9 cellular contexts compared by ENCODE assay signal in genomic region chr5:132103380-132103951, GRCh38. TPM values are rescaled to one million over a fixed set of nuclear protein-coding genes. Genes with fewer than 3 reads are reported as not detected.
DNase-seq lines count a peak whose midpoint lies in the region; TF ChIP-seq lines count a peak whose summit lies in the region.
"Had no signal": no experiment of that assay in that cellular context is flagged by ENCODE, and none has a peak within 500 bp of the region (broad histone marks: within the 10 kb centered on the region; RNA-seq: fewer than 3 reads in every experiment).

No MANE protein-coding gene starts in this region.

- peaks cover 20% of the 10 kb centered on the region for H3K36me3 Mint-ChIP-seq in activated CD4-positive, alpha-beta memory T cell treated with anti-CD3 and anti-CD28 coated beads, Interleukin-2, amount 10 ng/mL, durations not matched to agents 7 days and 5 days (ENCODE audit: low read depth)
- H3K36me3 Mint-ChIP-seq in type B pancreatic cell = no peaks in the 10 kb centered on the region
- no peaks in the 10 kb centered on the region for H3K36me3 Mint-ChIP-seq in nephron progenitor cell (ENCODE audit: low read depth)

- H3K4me3 ChIP-seq in Loucy (ENCODE audit: low read length, poor library complexity, severe bottlenecking) (peak overlapping the region; percentile 59), neutrophil (ENCODE audit: low read depth in 1 of 2, low read length in 1 of 2) (no peak overlapping the region)
- H3K4me3 ChIP-seq: dorsolateral prefrontal cortex had no signal

- H3F3A ChIP-seq in Loucy (ENCODE audit: low read depth) = no peaks in the 10 kb centered on the region

- no peaks in the 10 kb centered on the region for H3K9me2 ChIP-seq in Loucy (replicated peaks; ENCODE audit: low read depth, low read length)

- H3K27me3 ChIP-seq in Loucy (ENCODE audit: insufficient read depth, low read length, poor library complexity, severe bottlenecking) = no peaks in the 10 kb centered on the region
- H3K27me3 ChIP-seq in neutrophil = no peaks in the 10 kb centered on the region
- H3K27me3 ChIP-seq: dorsolateral prefrontal cortex had no signal

- TF ChIP-seq CTCF in GM10266 (IDR thresholded peaks at IDR 0.05; ENCODE audit: control insufficient read depth, insufficient read depth, low read depth, missing control alignments) = no peak
- TF ChIP-seq CTCF in Loucy (conservative IDR thresholded peaks at IDR 0.05; ENCODE audit: low read length) = no peak
- peak; percentile 8 for TF ChIP-seq CTCF in neutrophil (IDR thresholded peaks at IDR 0.05)
- TF ChIP-seq CTCF in type B pancreatic cell (conservative IDR thresholded peaks at IDR 0.05) = no peak
- no peak for TF ChIP-seq CTCF in nephron progenitor cell (IDR thresholded peaks at IDR 0.05)

- CTCF ChIA-PET in activated CD4-positive, alpha-beta memory T cell treated with anti-CD3 and anti-CD28 coated beads, Interleukin-2, amount 10 ng/mL, durations not matched to agents 7 days and 5 days (lab: Charles Lee) = interaction anchor here (1.1 to 1.5 kb wide), 4 partner anchors 11 to 73 kb away, joined by 3 to 4 read pairs (median 3); partner anchors contain the start of gene CSF2

- H3K36me3 ChIP-seq in Loucy (ENCODE audit: insufficient read depth, low read length) = no peaks in the 10 kb centered on the region
- no peaks in the 10 kb centered on the region for H3K36me3 ChIP-seq in neutrophil

- H3K27ac ChIP-seq in neutrophil = peak overlapping the region; percentile 78
- H3K27ac ChIP-seq: dorsolateral prefrontal cortex had no signal

- H3K4me3 Mint-ChIP-seq in activated CD4-positive, alpha-beta memory T cell treated with anti-CD3 and anti-CD28 coated beads, Interleukin-2, amount 10 ng/mL, durations not matched to agents 7 days and 5 days = peak overlapping the region; percentile 44
- H3K4me3 Mint-ChIP-seq in type B pancreatic cell = no peak overlapping the region
- H3K4me3 Mint-ChIP-seq in nephron progenitor cell = no peak overlapping the region

- H3K4me2 ChIP-seq in Loucy (ENCODE audit: low read depth, low read length, poor library complexity, severe bottlenecking) = peak overlapping the region; percentile 81

- no peaks in the 10 kb centered on the region for H3K79me2 ChIP-seq in Loucy (ENCODE audit: insufficient read depth, low read length)

- DNase-seq in GM10266 (ENCODE audit: extremely low spot score) (peak; percentile 76), H4 (ENCODE audit: low spot score) (peak; percentile 95), epidermal melanocyte (ENCODE audit: insufficient read length, low spot score) (peak; percentile 44), type B pancreatic cell (ENCODE audit: extremely low spot score, unreplicated experiment) (no peak), nephron progenitor cell (no peak)
- peak; percentile 85 for DNase-seq in activated CD4-positive, alpha-beta memory T cell treated with anti-CD3 and anti-CD28 coated beads, Interleukin-2, amount 10 ng/mL, durations not matched to agents 7 days and 5 days

- H3K27me3 Mint-ChIP-seq in activated CD4-positive, alpha-beta memory T cell treated with anti-CD3 and anti-CD28 coated beads, Interleukin-2, amount 10 ng/mL, durations not matched to agents 7 days and 5 days = peaks cover 4% of the 10 kb centered on the region
- H3K27me3 Mint-ChIP-seq in type B pancreatic cell = no peaks in the 10 kb centered on the region
- H3K27me3 Mint-ChIP-seq in nephron progenitor cell (ENCODE audit: low read depth, poor library complexity) = peaks cover 10% of the 10 kb centered on the region

- peak overlapping the region; percentile 3 for H3K9ac ChIP-seq in Loucy (ENCODE audit: low read depth, low read length, poor library complexity, severe bottlenecking)

- peaks cover 83% of the 10 kb centered on the region for H3K4me1 Mint-ChIP-seq in activated CD4-positive, alpha-beta memory T cell treated with anti-CD3 and anti-CD28 coated beads, Interleukin-2, amount 10 ng/mL, durations not matched to agents 7 days and 5 days
- H3K4me1 Mint-ChIP-seq in type B pancreatic cell (ENCODE audit: unreplicated experiment) = no peaks in the 10 kb centered on the region
- no peaks in the 10 kb centered on the region for H3K4me1 Mint-ChIP-seq in nephron progenitor cell

- POLR2A ChIA-PET in activated CD4-positive, alpha-beta memory T cell treated with anti-CD3 and anti-CD28 coated beads, Interleukin-2, amount 10 ng/mL, durations not matched to agents 7 days and 5 days (lab: Charles Lee) = interaction anchor here (0.6 to 3.0 kb wide), 9 partner anchors 9 to 453 kb away, joined by 3 to 25 read pairs (median 5); partner anchors contain the start of genes CSF2, FNIP1 and RAD50

- peak overlapping the region; percentile 97 for H3K27ac Mint-ChIP-seq in activated CD4-positive, alpha-beta memory T cell treated with anti-CD3 and anti-CD28 coated beads, Interleukin-2, amount 10 ng/mL, durations not matched to agents 7 days and 5 days
- H3K27ac Mint-ChIP-seq in type B pancreatic cell = peak overlapping the region; percentile 39
- H3K27ac Mint-ChIP-seq in nephron progenitor cell = no peak overlapping the region

- H2AFZ ChIP-seq in Loucy (ENCODE audit: low read length) = no peak overlapping the region

- H3K9me3 ChIP-seq in Loucy (ENCODE audit: insufficient read depth, low read depth, low read length) (no peaks in the 10 kb centered on the region), neutrophil (no peaks in the 10 kb centered on the region)

- H3K4me1 ChIP-seq in Loucy (ENCODE audit: insufficient read depth, low read length, poor library complexity, severe bottlenecking) = peaks cover 61% of the 10 kb centered on the region
- peaks cover 27 to 48% of the 10 kb centered on the region in 2 experiments for H3K4me1 ChIP-seq in neutrophil (ENCODE audit: control insufficient read depth in 1 of 2, insufficient read depth in 1 of 2, low read depth in 1 of 2, low read length in 1 of 2)

- H4K20me1 ChIP-seq in Loucy (ENCODE audit: insufficient read depth, low read length, poor library complexity, severe bottlenecking) = no peaks in the 10 kb centered on the region

- peaks cover 6% of the 10 kb centered on the region for H3K9me3 Mint-ChIP-seq in activated CD4-positive, alpha-beta memory T cell treated with anti-CD3 and anti-CD28 coated beads, Interleukin-2, amount 10 ng/mL, durations not matched to agents 7 days and 5 days
- H3K9me3 Mint-ChIP-seq in type B pancreatic cell (no peaks in the 10 kb centered on the region), nephron progenitor cell (no peaks in the 10 kb centered on the region)

RNA-seq across cellular contexts. Expression of gene CSF2, which starts 29.9 kb away (rescaled TPM):
- 0.37 TPM in 1 of 2 replicates, not detected in the other for total RNA-seq in H4 (2014; rRNA removed; shearing (Covaris generic))
- 10 to 100 TPM; 30.8 to 32.7 TPM for total RNA-seq in activated CD4-positive, alpha-beta memory T cell treated with anti-CD3 and anti-CD28 coated beads, Interleukin-2, amount 10 ng/mL, durations not matched to agents 7 days and 5 days
- total RNA-seq in type B pancreatic cell (ENCODE audit: low replicate concordance) = not detected in 2 replicates
- total RNA-seq: dorsolateral prefrontal cortex had no signal

RNA-seq across cellular contexts. Expression of gene IL3, which starts 43.0 kb away (rescaled TPM):
- total RNA-seq in H4 (2014; rRNA removed; shearing (Covaris generic)) = not detected in 2 replicates
- total RNA-seq in activated CD4-positive, alpha-beta memory T cell treated with anti-CD3 and anti-CD28 coated beads, Interleukin-2, amount 10 ng/mL, durations not matched to agents 7 days and 5 days = 1 to 10 TPM; 1.4 to 1.6 TPM
- not detected in 2 replicates for total RNA-seq in type B pancreatic cell (ENCODE audit: low replicate concordance)
- total RNA-seq: dorsolateral prefrontal cortex had no signal

Comparison
In these comparisons a context has a peak if more than half of its experiments do, and no peak if none do; other contexts are left out.
1. DNase-seq: peak in GM10266 (single experiment), H4 (single experiment), activated CD4-positive, alpha-beta memory T cell treated with anti-CD3 and anti-CD28 coated beads, Interleukin-2, amount 10 ng/mL, durations not matched to agents 7 days and 5 days (single experiment) and epidermal melanocyte (single experiment); none in type B pancreatic cell (single experiment) and nephron progenitor cell (single experiment).
2. RNA of gene CSF2, which starts 29.9 kb away (total RNA-seq): 30.8 to 32.7 TPM in activated CD4-positive, alpha-beta memory T cell treated with anti-CD3 and anti-CD28 coated beads, Interleukin-2, amount 10 ng/mL, durations not matched to agents 7 days and 5 days; 0.37 TPM in H4 and not detected in type B pancreatic cell; every median in the first group is over 10 times any median in the second.